37 cellular contexts compared by ENCODE assay signal in genomic region chr19:15424121-15424520, GRCh38. TPM values are rescaled to one million over a fixed set of nuclear protein-coding genes. Genes with fewer than 3 reads are reported as not detected.
"Had no signal": no experiment of that assay in that cellular context is flagged by ENCODE, and none has a peak within 500 bp of the region (broad histone marks: within the 10 kb centered on the region; RNA-seq: fewer than 3 reads in every experiment).

No MANE protein-coding gene starts in this region.

- DNase-seq: Karpas-422, Kasumi-1, MG63, MM.1S, MV-4-11, NCI-H1048, NCI-H1092, NCI-H1092 treated with DMSO at 0.1 percent for 48 hours, NCI-H1105, NCI-H1105 treated with DMSO at 0.1 percent for 48 hours, NCI-H1417, NCI-H1417 treated with DMSO at 0.1 percent for 48 hours, NCI-H1436, NCI-H1436 treated with DMSO at 0.1 percent for 48 hours, NCI-H146, NCI-H1694, NCI-H1694 treated with DMSO at 0.1 percent for 48 hours, NCI-H187, NCI-H187 treated with DMSO at 0.1 percent for 48 hours, NCI-H1930, NCI-H2029, NCI-H2029 treated with DMSO at 0.1 percent for 48 hours, NCI-H2081, NCI-H2081 treated with DMSO at 0.1 percent for 48 hours, NCI-H2107, NCI-H2171, NCI-H2171 treated with DMSO at 0.1 percent for 48 hours, NCI-H2227 treated with DMSO at 0.1 percent for 48 hours, NCI-H226, NCI-H345, NCI-H446, NCI-H446 treated with DMSO at 0.1 percent for 48 hours, NCI-H510A had no signal

- H3K27ac ChIP-seq: KMS-11 had no signal

- H3K4me3 ChIP-seq: MG63 had no signal

- H3K27me3 ChIP-seq: MG63 had no signal

RNA-seq across cellular contexts. Expression of gene RASAL3, which starts 40.2 kb away (rescaled TPM):
- total RNA-seq: MCF 10A, NCI-H460 had no signal

RNA-seq across cellular contexts. Expression of gene PGLYRP2, which starts 55.2 kb away (rescaled TPM):
- total RNA-seq: LHCN-M2, MCF 10A, NCI-H460 had no signal
